Comparison of ENCODE assay signal across 1 cellular context in genomic region chr20:43507150-43508080, GRCh38.
TF ChIP-seq lines count a peak whose summit lies in the region.

L3MBTL1 (plus strand) TSS chr20:43507697; CDS start chr20:43513504, 5,807 bp downstream.

TF ChIP-seq in K562, 482 proteins besides CTCF, POLR2A, EP300 and RAD21 (continued from another document):
- no peak for TF ChIP-seq JUNB (CRISPR knock-in tag; conservative IDR thresholded peaks at IDR 0.05)
- no peak for TF ChIP-seq THRAP3 (IDR thresholded peaks at IDR 0.05; ENCODE audit: borderline replicate concordance)
- TF ChIP-seq RNF219 (CRISPR knock-in tag; IDR thresholded peaks at IDR 0.05) = no peak
- 0 out of 4 replicates have a peak, but pooled peaks of 1 of the 2 experiments have one; percentile 56 for TF ChIP-seq UBTF (IDR thresholded peaks at IDR 0.05; ENCODE audit: borderline replicate concordance in 1 of 2, low read depth in 2 of 2, low read length in 2 of 2)
- TF ChIP-seq BHLHE40 (IDR thresholded peaks at IDR 0.05; ENCODE audit: low read length) = no peak
- TF ChIP-seq ZNF592 (IDR thresholded peaks at IDR 0.05) = no peak
- peak; percentile 42; the same call in 1 of the 2 replicates for TF ChIP-seq ZBTB40 (IDR thresholded peaks at IDR 0.05)
- TF ChIP-seq ZBTB40 (CRISPR knock-in tag; IDR thresholded peaks at IDR 0.05) = no peak
- no peak; the same call in 1 of the 2 replicates for TF ChIP-seq SMARCE1 (IDR thresholded peaks at IDR 0.05)
- no peak for TF ChIP-seq PHF21A (IDR thresholded peaks at IDR 0.05; ENCODE audit: borderline replicate concordance, low read depth)
- TF ChIP-seq NBN (IDR thresholded peaks at IDR 0.05; ENCODE audit: low read depth) = no peak
- peak; percentile 38; the same call in 1 of the 2 replicates for TF ChIP-seq GATAD2A (IDR thresholded peaks at IDR 0.05)
- no peak for TF ChIP-seq CCNT2 (IDR thresholded peaks at IDR 0.05; ENCODE audit: borderline replicate concordance, extremely low read depth, insufficient read length, low read depth, low read length)
